In genomic region chr1:222713091-222714012, GRCh38 we compare ENCODE assay signal across 8 cellular contexts.
DNase-seq lines count a peak whose midpoint lies in the region; ATAC-seq lines count a peak whose summit lies in the region.

No MANE protein-coding gene starts in this region.

- H3K4me3 ChIP-seq in BLaER1 treated with 17β-estradiol and CSF1 and Interleukin-3, amounts not matched to agents 10 nM and 100 nM, result peak overlapping the region; percentile 80 to 98 (median 89)

- peak; percentile 59 for ATAC-seq in HG03457 (IDR thresholded peaks at IDR 0.05; ENCODE audit: unreplicated experiment)

- peak overlapping the region; percentile 96 to 100 (median 99) for H3K27ac ChIP-seq in BLaER1 treated with 17β-estradiol and CSF1 and Interleukin-3, amounts not matched to agents 10 nM and 100 nM
- peak overlapping the region; percentile 100 for H3K27ac ChIP-seq in cingulate gyrus (ENCODE audit: low read depth, low read length)
- peak overlapping the region; percentile 99 for H3K27ac ChIP-seq in layer of hippocampus (ENCODE audit: low read depth, low read length)

- DNase-seq in GM19240 (ENCODE audit: insufficient read length, low spot score) (peak; percentile 33), NCI-H524 (lab: John Stamatoyannopoulos, UW) (peak; percentile 89 to 95)
- peak; percentile 86 to 87 for DNase-seq in activated CD4-positive, alpha-beta T cell treated with anti-CD3 and anti-CD28 coated beads for 4 hours
- DNase-seq in stimulated activated CD4-positive, alpha-beta T cell treated with anti-CD3 and anti-CD28 coated beads, Interleukin-1b, Interleukin-23, amount 100 ng/mL, for 4 hours (ENCODE audit: low read depth in 2 of 2), result peak; percentile 77 to 79

- peaks cover 15 to 33% (median 26%) of the 10 kb centered on the region in 10 experiments for H3K4me1 ChIP-seq in BLaER1 treated with 17β-estradiol and CSF1 and Interleukin-3, amounts not matched to agents 10 nM and 100 nM

- H3K4me2 ChIP-seq in BLaER1 treated with 17β-estradiol and CSF1 and Interleukin-3, amounts not matched to agents 10 nM and 100 nM, result peak overlapping the region; percentile 61 to 90 (median 77)

- H3K27me3 ChIP-seq in BLaER1 treated with 17β-estradiol and CSF1 and Interleukin-3, amounts not matched to agents 10 nM and 100 nM, result no peaks in the 10 kb centered on the region
- no peaks in the 10 kb centered on the region for H3K27me3 ChIP-seq in layer of hippocampus (ENCODE audit: control insufficient read depth, insufficient read depth, low read length)

- peak overlapping the region; percentile 92 to 99 (median 99) for H3K9ac ChIP-seq in BLaER1 treated with 17β-estradiol and CSF1 and Interleukin-3, amounts not matched to agents 10 nM and 100 nM

- no peaks in the 10 kb centered on the region for H3K9me3 ChIP-seq in BLaER1 treated with 17β-estradiol and CSF1 and Interleukin-3, amounts not matched to agents 10 nM and 100 nM (replicated peaks in 1 of 11)

- H4K20me1 ChIP-seq in BLaER1 treated with 17β-estradiol and CSF1 and Interleukin-3, amounts not matched to agents 10 nM and 100 nM, result peaks cover 0 to 45% (median 3%) of the 10 kb centered on the region in 11 experiments; a peak in 9 of 22 replicates

- H3K36me3 ChIP-seq in BLaER1 treated with 17β-estradiol and CSF1 and Interleukin-3, amounts not matched to agents 10 nM and 100 nM, result peaks cover 21 to 47% (median 39%) of the 10 kb centered on the region in 11 experiments

Comparison
In these comparisons a context has a peak if more than half of its experiments do, and no peak if none do; other contexts are left out.
1. Peak in every context shown above with its lines: DNase-seq, ATAC-seq, H3K4me3 ChIP-seq and H3K27ac ChIP-seq.
2. DNase-seq: peak in every context shown above with its lines; median percentile 92 in NCI-H524; 86 in activated CD4-positive, alpha-beta T cell treated with anti-CD3 and anti-CD28 coated beads for 4 hours; 78 in stimulated activated CD4-positive, alpha-beta T cell treated with anti-CD3 and anti-CD28 coated beads, Interleukin-1b, Interleukin-23, amount 100 ng/mL, for 4 hours; 33 in GM19240.